ENCODE assay signal across 35 cellular contexts in genomic region chr5:79273341-79273740, GRCh38.
"Had no signal": no experiment of that assay in that cellular context is flagged by ENCODE, and none has a peak within 500 bp of the region (broad histone marks: within the 10 kb centered on the region; RNA-seq: fewer than 3 reads in every experiment).

No MANE protein-coding gene starts in this region.

- H3K27ac ChIP-seq: KMS-11 had no signal

- DNase-seq: Karpas-422, Kasumi-1, KG1, MG63, MM.1S, MV-4-11, NCI-H1048, NCI-H1092, NCI-H1092 treated with DMSO at 0.1 percent for 48 hours, NCI-H1105, NCI-H1105 treated with DMSO at 0.1 percent for 48 hours, NCI-H1417, NCI-H1417 treated with DMSO at 0.1 percent for 48 hours, NCI-H1436, NCI-H1436 treated with DMSO at 0.1 percent for 48 hours, NCI-H146, NCI-H1694, NCI-H1694 treated with DMSO at 0.1 percent for 48 hours, NCI-H187, NCI-H187 treated with DMSO at 0.1 percent for 48 hours, NCI-H1930, NCI-H2029, NCI-H2029 treated with DMSO at 0.1 percent for 48 hours, NCI-H2081, NCI-H2081 treated with DMSO at 0.1 percent for 48 hours, NCI-H2107, NCI-H2171, NCI-H2171 treated with DMSO at 0.1 percent for 48 hours, NCI-H2227 treated with DMSO at 0.1 percent for 48 hours, NCI-H226, NCI-H345, NCI-H446, NCI-H510A, NCI-H510A treated with DMSO at 0.1 percent for 48 hours had no signal

- H3K36me3 ChIP-seq: MG63 had no signal

- H3K4me3 ChIP-seq: MG63 had no signal
